Comparison of ENCODE assay signal across 21 cellular contexts in the genomic region with DNA sequence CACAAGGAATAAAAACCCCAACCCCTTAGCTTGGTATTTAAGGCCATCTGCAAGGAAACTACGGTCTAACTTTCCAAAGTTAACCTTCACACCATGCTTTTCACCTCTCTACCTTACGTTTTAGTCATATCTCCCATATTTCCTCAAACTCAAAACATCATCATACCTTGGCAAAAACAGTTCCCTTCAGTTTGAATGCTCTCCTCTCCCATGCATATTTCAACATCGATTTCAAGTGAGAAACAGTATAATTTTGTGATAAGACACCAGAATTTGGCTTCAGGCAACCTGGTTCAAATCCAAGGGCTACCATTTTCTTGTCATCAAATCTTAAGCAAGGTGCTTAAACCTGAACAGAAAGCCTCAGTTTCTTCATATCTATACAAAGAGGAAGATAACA.
"Had no signal": no experiment of that assay in that cellular context is flagged by ENCODE, and none has a peak within 500 bp of the region (broad histone marks: within the 10 kb centered on the region; RNA-seq: fewer than 3 reads in every experiment).

No MANE protein-coding gene starts in this region.

- DNase-seq: dorsolateral prefrontal cortex; effector CD4-positive, alpha-beta T cell; head of caudate nucleus; left ventricle myocardium superior; lower lobe of right lung; naive B cell; psoas muscle; right cardiac atrium; sigmoid colon; stimulated activated CD4-positive, alpha-beta T cell treated with anti-CD3 and anti-CD28 coated beads, Interleukin-15, amount 100 ng/mL, for 24 hours; stimulated activated CD4-positive, alpha-beta T cell treated with anti-CD3 and anti-CD28 coated beads, Interleukin-2, amount 100 ng/mL, for 48 hours; stimulated activated naive CD4-positive, alpha-beta T cell; stimulated activated naive CD8-positive, alpha-beta T cell treated with anti-CD3 and anti-CD28 coated beads, Interleukin-15, amount 100 ng/mL, for 72 hours; thyroid gland had no signal

- ATAC-seq: left ventricle myocardium superior; lower lobe of right lung; natural killer cell treated with Interleukin-12 subunit alpha and Interleukin-12 subunit beta and Interleukin-15 and Interleukin-18, amount 100 ng/mL, for 72 hours; right cardiac atrium; stimulated activated naive CD8-positive, alpha-beta T cell treated with anti-CD3 and anti-CD28 coated beads, Interleukin-15, amount 100 ng/mL, for 72 hours had no signal

- H3K27me3 ChIP-seq: dorsolateral prefrontal cortex, neutrophil, sigmoid colon, suprapubic skin, thyroid gland, vagina had no signal

- H3K27ac ChIP-seq: dorsolateral prefrontal cortex, lower lobe of right lung, neutrophil, skin epidermis, suprapubic skin, thyroid gland, vagina had no signal

- H3K36me3 ChIP-seq: lower lobe of right lung, neutrophil, sigmoid colon, suprapubic skin, thyroid gland, vagina had no signal

- H3K4me3 ChIP-seq: dorsolateral prefrontal cortex, lower lobe of right lung, psoas muscle, sigmoid colon, skin epidermis, suprapubic skin, thyroid gland, vagina had no signal

- H3K9me3 ChIP-seq: lower lobe of right lung, neutrophil, psoas muscle, sigmoid colon, suprapubic skin, thyroid gland, vagina had no signal

- FAIRE-seq: colon, frontal cortex had no signal
